Comparison of ENCODE assay signal across 1 cellular context in the genomic region with DNA sequence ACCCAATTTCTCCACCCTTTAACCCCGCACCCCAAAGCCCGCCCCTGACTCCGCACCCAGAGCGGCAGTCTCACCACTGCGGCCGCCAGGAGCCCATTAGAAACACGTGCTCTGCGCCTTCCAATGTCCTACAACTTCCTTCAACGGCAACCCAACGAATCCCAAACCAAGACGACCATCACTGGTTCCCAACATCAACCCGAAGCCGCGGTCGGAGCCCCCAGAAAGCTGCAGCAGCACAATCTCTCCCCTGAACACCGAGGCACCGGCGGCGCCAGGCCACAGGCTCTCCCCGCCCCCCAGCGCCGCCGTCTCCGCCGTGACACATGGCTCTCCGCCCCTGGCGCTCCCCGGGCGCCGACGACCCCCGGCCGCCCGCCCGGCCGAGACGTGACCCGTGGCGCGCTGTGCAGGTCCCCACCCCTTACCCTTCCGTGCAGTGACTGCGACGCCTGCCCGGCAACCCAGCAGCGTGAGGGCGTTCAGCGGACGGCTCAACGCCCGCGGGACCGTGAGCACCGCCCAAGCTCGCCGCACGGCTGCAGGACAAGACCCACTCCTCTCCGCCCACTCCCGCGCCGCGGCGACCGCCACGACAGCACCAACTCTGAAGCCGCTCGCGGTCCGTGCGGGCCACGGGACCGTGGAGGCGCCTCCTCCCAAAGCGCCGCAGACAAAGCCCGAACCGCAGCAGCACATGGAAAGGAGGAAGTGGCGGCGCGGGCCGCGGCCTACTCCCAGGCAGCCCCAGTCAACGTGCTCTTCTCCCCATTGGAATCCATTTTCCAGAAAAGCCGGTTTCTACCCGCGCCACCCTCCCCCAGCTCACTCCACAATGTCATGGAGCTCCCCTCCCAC.
TF ChIP-seq lines count a peak whose summit lies in the region.

No MANE protein-coding gene starts in this region.

TF ChIP-seq in K562, 482 proteins besides CTCF, POLR2A, EP300 and RAD21 (continued from another document and continues in another):
- TF ChIP-seq, protein P1, sequence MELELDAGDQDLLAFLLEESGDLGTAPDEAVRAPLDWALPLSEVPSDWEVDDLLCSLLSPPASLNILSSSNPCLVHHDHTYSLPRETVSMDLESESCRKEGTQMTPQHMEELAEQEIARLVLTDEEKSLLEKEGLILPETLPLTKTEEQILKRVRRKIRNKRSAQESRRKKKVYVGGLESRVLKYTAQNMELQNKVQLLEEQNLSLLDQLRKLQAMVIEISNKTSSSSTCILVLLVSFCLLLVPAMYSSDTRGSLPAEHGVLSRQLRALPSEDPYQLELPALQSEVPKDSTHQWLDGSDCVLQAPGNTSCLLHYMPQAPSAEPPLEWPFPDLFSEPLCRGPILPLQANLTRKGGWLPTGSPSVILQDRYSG (tag; conservative IDR thresholded peaks at IDR 0.05; ENCODE audit: low read depth): no peak
- TF ChIP-seq ASH1L (IDR thresholded peaks at IDR 0.05; ENCODE audit: borderline replicate concordance, low read depth, partially characterized antibody) (no peak), NFE2 (IDR thresholded peaks at IDR 0.05; ENCODE audit: low read depth) (no peak), MAFF (IDR thresholded peaks at IDR 0.05; ENCODE audit: low read length) (no peak), ZKSCAN8 (CRISPR knock-in tag; IDR thresholded peaks at IDR 0.05) (no peak), RUNX1 (IDR thresholded peaks at IDR 0.05; ENCODE audit: low read depth) (no peak), EGR1 (conservative IDR thresholded peaks at IDR 0.05) (peak; percentile 18; the same call in 1 of the 2 replicates), NBN (IDR thresholded peaks at IDR 0.05; ENCODE audit: low read depth) (no peak), RBM39 (optimal IDR thresholded peaks at IDR 0.05; ENCODE audit: low read depth, low read length) (no peak), ZNF589 (CRISPR knock-in tag; IDR thresholded peaks at IDR 0.05; ENCODE audit: low read depth) (no peak), ZBTB2 (IDR thresholded peaks at IDR 0.05) (no peak), ZNF197 (CRISPR knock-in tag; IDR thresholded peaks at IDR 0.05; ENCODE audit: low read depth) (no peak), CBFA2T3 (IDR thresholded peaks at IDR 0.05) (no peak), ADNP (tag; IDR thresholded peaks at IDR 0.05) (no peak), ZNF224 (CRISPR knock-in tag; IDR thresholded peaks at IDR 0.05) (0 out of 2 replicates have a peak, but pooled peaks have one; percentile 56), HIVEP1 (CRISPR knock-in tag; IDR thresholded peaks at IDR 0.05) (no peak), CLOCK (CRISPR knock-in tag; IDR thresholded peaks at IDR 0.05; ENCODE audit: borderline replicate concordance) (no peak), ZNF354B (CRISPR knock-in tag; IDR thresholded peaks at IDR 0.05) (no peak), MTA2 (IDR thresholded peaks at IDR 0.05; ENCODE audit: low read depth) (no peak), ETV6 (IDR thresholded peaks at IDR 0.05; ENCODE audit: borderline replicate concordance in 1 of 2, low read depth in 2 of 2, low read length in 1 of 2) (no peak), ETV6 (CRISPR knock-in tag; IDR thresholded peaks at IDR 0.05; ENCODE audit: borderline replicate concordance) (0 out of 2 replicates have a peak, but pooled peaks have one; percentile 44), ZNF324 (CRISPR knock-in tag; IDR thresholded peaks at IDR 0.05) (no peak), MBD2 (IDR thresholded peaks at IDR 0.05; ENCODE audit: borderline replicate concordance, low read depth) (no peak), SETDB1 (IDR thresholded peaks at IDR 0.05; ENCODE audit: low read length) (no peak), OTX1 (CRISPR knock-in tag; IDR thresholded peaks at IDR 0.05) (no peak), E2F5 (CRISPR knock-in tag; IDR thresholded peaks at IDR 0.05) (no peak; the same call in 1 of the 2 replicates), CBX5 (IDR thresholded peaks at IDR 0.05; ENCODE audit: borderline replicate concordance, low read depth) (no peak), THRAP3 (IDR thresholded peaks at IDR 0.05; ENCODE audit: borderline replicate concordance) (no peak), ARNT (IDR thresholded peaks at IDR 0.05) (no peak), RFX7 (CRISPR knock-in tag; IDR thresholded peaks at IDR 0.05) (no peak), ZNF184 (CRISPR knock-in tag; IDR thresholded peaks at IDR 0.05) (no peak), SUPT5H (IDR thresholded peaks at IDR 0.05) (no peak), ZC3H8 (IDR thresholded peaks at IDR 0.05) (no peak), NR4A1 (CRISPR knock-in tag; IDR thresholded peaks at IDR 0.05) (no peak), NR4A1 (tag; IDR thresholded peaks at IDR 0.05) (no peak), ZFP91 (CRISPR knock-in tag; IDR thresholded peaks at IDR 0.05) (no peak), MEIS2 (IDR thresholded peaks at IDR 0.05; ENCODE audit: partially characterized antibody) (no peak), ATF3 (IDR thresholded peaks at IDR 0.05) (no peak), ATF3 (CRISPR knock-in tag; conservative IDR thresholded peaks at IDR 0.05) (no peak), MYNN (IDR thresholded peaks at IDR 0.05) (no peak), MYNN (CRISPR knock-in tag; IDR thresholded peaks at IDR 0.05) (no peak), RBM14 (IDR thresholded peaks at IDR 0.05; ENCODE audit: borderline replicate concordance, insufficient read depth, low read depth, low read length) (peak; percentile 97; the same call in 1 of the 2 replicates), ZNF3 (CRISPR knock-in tag; IDR thresholded peaks at IDR 0.05) (no peak), PHTF2 (CRISPR knock-in tag; IDR thresholded peaks at IDR 0.05) (no peak), CXXC5 (CRISPR knock-in tag; IDR thresholded peaks at IDR 0.05) (no peak; the same call in 1 of the 2 replicates), BRD4 (IDR thresholded peaks at IDR 0.05) (no peak), ZNF347 (CRISPR knock-in tag; IDR thresholded peaks at IDR 0.05; ENCODE audit: low read depth) (no peak), NONO (IDR thresholded peaks at IDR 0.05; ENCODE audit: low read depth in 2 of 2, low read length in 1 of 2) (peak; percentile 33 to 51; a peak in 2 of 4 replicates)
- TF ChIP-seq, protein P2, sequence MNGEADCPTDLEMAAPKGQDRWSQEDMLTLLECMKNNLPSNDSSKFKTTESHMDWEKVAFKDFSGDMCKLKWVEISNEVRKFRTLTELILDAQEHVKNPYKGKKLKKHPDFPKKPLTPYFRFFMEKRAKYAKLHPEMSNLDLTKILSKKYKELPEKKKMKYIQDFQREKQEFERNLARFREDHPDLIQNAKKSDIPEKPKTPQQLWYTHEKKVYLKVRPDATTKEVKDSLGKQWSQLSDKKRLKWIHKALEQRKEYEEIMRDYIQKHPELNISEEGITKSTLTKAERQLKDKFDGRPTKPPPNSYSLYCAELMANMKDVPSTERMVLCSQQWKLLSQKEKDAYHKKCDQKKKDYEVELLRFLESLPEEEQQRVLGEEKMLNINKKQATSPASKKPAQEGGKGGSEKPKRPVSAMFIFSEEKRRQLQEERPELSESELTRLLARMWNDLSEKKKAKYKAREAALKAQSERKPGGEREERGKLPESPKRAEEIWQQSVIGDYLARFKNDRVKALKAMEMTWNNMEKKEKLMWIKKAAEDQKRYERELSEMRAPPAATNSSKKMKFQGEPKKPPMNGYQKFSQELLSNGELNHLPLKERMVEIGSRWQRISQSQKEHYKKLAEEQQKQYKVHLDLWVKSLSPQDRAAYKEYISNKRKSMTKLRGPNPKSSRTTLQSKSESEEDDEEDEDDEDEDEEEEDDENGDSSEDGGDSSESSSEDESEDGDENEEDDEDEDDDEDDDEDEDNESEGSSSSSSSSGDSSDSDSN (IDR thresholded peaks at IDR 0.05; ENCODE audit: borderline replicate concordance in 1 of 2, low read depth in 2 of 2, low read length in 2 of 2): no peak; a peak in 1 of 4 replicates
- TF ChIP-seq, protein P3, sequence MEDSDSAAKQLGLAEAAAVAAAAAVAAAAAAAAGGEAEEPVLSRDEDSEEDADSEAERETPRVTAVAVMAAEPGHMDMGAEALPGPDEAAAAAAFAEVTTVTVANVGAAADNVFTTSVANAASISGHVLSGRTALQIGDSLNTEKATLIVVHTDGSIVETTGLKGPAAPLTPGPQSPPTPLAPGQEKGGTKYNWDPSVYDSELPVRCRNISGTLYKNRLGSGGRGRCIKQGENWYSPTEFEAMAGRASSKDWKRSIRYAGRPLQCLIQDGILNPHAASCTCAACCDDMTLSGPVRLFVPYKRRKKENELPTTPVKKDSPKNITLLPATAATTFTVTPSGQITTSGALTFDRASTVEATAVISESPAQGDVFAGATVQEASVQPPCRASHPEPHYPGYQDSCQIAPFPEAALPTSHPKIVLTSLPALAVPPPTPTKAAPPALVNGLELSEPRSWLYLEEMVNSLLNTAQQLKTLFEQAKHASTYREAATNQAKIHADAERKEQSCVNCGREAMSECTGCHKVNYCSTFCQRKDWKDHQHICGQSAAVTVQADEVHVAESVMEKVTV (CRISPR knock-in tag; IDR thresholded peaks at IDR 0.05): no peak
- TF ChIP-seq, protein P4, sequence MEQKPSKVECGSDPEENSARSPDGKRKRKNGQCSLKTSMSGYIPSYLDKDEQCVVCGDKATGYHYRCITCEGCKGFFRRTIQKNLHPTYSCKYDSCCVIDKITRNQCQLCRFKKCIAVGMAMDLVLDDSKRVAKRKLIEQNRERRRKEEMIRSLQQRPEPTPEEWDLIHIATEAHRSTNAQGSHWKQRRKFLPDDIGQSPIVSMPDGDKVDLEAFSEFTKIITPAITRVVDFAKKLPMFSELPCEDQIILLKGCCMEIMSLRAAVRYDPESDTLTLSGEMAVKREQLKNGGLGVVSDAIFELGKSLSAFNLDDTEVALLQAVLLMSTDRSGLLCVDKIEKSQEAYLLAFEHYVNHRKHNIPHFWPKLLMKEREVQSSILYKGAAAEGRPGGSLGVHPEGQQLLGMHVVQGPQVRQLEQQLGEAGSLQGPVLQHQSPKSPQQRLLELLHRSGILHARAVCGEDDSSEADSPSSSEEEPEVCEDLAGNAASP (IDR thresholded peaks at IDR 0.05): no peak
- TF ChIP-seq, protein P5, sequence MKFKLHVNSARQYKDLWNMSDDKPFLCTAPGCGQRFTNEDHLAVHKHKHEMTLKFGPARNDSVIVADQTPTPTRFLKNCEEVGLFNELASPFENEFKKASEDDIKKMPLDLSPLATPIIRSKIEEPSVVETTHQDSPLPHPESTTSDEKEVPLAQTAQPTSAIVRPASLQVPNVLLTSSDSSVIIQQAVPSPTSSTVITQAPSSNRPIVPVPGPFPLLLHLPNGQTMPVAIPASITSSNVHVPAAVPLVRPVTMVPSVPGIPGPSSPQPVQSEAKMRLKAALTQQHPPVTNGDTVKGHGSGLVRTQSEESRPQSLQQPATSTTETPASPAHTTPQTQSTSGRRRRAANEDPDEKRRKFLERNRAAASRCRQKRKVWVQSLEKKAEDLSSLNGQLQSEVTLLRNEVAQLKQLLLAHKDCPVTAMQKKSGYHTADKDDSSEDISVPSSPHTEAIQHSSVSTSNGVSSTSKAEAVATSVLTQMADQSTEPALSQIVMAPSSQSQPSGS (CRISPR knock-in tag; IDR thresholded peaks at IDR 0.05): no peak
